ENCODE assay signal across 30 cellular contexts in the genomic region with DNA sequence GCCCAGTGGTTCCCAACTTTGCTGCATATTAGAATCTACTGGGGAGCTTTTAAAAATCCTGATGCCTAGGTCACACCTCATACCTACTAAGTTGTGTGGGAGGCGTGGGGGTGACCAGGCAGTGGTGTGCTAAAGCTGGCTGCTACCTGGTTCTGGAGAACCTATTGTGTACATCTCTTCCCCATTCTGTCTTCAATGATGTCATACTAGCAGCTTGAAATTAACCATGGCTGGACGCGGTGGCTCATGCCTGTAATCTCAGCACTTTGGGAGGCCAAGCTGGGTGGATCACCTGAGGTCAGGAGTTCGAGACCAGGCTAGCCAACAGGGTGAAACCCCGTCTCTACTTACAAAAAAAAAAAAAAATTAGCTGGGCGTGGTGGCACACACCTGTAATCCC.
"Had no signal": no experiment of that assay in that cellular context is flagged by ENCODE, and none has a peak within 500 bp of the region (broad histone marks: within the 10 kb centered on the region; RNA-seq: fewer than 3 reads in every experiment).

No MANE protein-coding gene starts in this region.

- H3K4me1 ChIP-seq: esophagus squamous epithelium, gastroesophageal sphincter had no signal

- FAIRE-seq: astrocyte, colon had no signal

- H3K36me3 ChIP-seq: esophagus squamous epithelium, gastroesophageal sphincter, heart right ventricle, WERI-Rb-1 had no signal

- ATAC-seq: activated CD4-positive, CD25-positive, alpha-beta regulatory T cell treated with anti-CD3 and anti-CD28 coated beads, Interleukin-2, amount 50 U/mL, for 24 hours; activated CD8-positive, alpha-beta T cell treated with anti-CD3 and anti-CD28 coated beads for 36 hours; activated T-cell treated with anti-CD3 and anti-CD28 coated beads, Interleukin-2, amount 50 U/mL, for 4 hours; activated T-helper 17 cell treated with anti-CD3 and anti-CD28 coated beads, Interleukin-2, amount 50 U/mL, for 72 hours; effector memory CD8-positive, alpha-beta T cell; gastroesophageal sphincter; heart right ventricle; T-helper 17 cell had no signal

- H3K9me3 ChIP-seq: esophagus squamous epithelium, gastroesophageal sphincter had no signal

- H3K4me3 ChIP-seq: esophagus squamous epithelium, gastroesophageal sphincter, heart right ventricle had no signal

- H3K27ac ChIP-seq: esophagus squamous epithelium, gastroesophageal sphincter, heart right ventricle, WERI-Rb-1 had no signal

- H3K27me3 ChIP-seq: esophagus squamous epithelium, gastroesophageal sphincter, heart right ventricle had no signal

- DNase-seq: activated B cell treated with CpG ODN at 0.5 μM for 24 hours; activated CD4-positive, alpha-beta T cell treated with anti-CD3 and anti-CD28 coated beads for 48 hours; activated CD4-positive, alpha-beta T cell treated with anti-CD3 and anti-CD28 coated beads, Interleukin-2, amount 50 U/mL, for 1 hour; activated CD4-positive, alpha-beta T cell treated with anti-CD3 and anti-CD28 coated beads, Interleukin-2, amount 50 U/mL, for 48 hours; activated CD8-positive, alpha-beta memory T cell treated with anti-CD3 and anti-CD28 coated beads for 24 hours; activated CD8-positive, alpha-beta T cell treated with anti-CD3 and anti-CD28 coated beads for 36 hours; activated effector memory CD4-positive, alpha-beta T cell treated with Interleukin-2 at 50 U/mL for 16 hours; activated gamma-delta T cell treated with Interleukin-2 at 50 U/mL for 16 hours; activated naive CD4-positive, alpha-beta T cell treated with anti-CD3 and anti-CD28 coated beads, Interleukin-2, amount 50 U/mL, for 16 hours; activated naive CD4-positive, alpha-beta T cell treated with Interleukin-2 at 50 U/mL for 16 hours; activated T-cell treated with anti-CD3 and anti-CD28 coated beads, Interleukin-2, amount 50 U/mL, for 4 hours; amniotic stem cell; anterior cingulate cortex; caudate nucleus; cortex of kidney; dermis blood vessel endothelial cell; effector CD4-positive, alpha-beta T cell; effector memory CD8-positive, alpha-beta T cell; erythroblast; esophagus squamous epithelium; foreskin melanocyte; heart right ventricle; T-helper 17 cell; T1000; WERI-Rb-1 had no signal
